ENCODE assay signal across 17 cellular contexts in the genomic region with DNA sequence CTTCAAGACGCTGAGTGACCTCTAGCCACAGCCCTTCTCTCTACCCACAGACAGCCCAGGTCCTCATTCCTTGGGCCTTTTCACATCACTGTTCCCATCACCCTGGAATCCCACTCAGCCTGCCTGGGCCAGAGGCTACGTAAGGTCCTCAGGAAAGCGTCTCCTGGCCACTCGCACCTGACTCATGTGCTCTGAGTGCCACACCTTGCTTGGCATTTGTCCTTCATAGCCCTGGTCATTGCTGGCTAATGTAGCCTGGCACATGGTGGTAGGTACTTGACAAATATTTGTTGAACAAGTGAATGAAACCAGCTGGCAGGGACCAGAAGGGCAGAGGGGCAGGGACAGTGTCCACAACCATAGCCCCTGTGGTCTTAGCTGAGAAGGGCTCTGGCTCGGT. TPM values are rescaled to one million over a fixed set of nuclear protein-coding genes. Genes with fewer than 3 reads are reported as not detected.
DNase-seq lines count a peak whose midpoint lies in the region; ATAC-seq and TF ChIP-seq lines count a peak whose summit lies in the region.
"Had no signal": no experiment of that assay in that cellular context is flagged by ENCODE, and none has a peak within 500 bp of the region (broad histone marks: within the 10 kb centered on the region; RNA-seq: fewer than 3 reads in every experiment).

No MANE protein-coding gene starts in this region.

- no peaks in the 10 kb centered on the region for H3K36me3 ChIP-seq in CD8-positive, alpha-beta memory T cell (ENCODE audit: insufficient read depth, low read length)
- no peaks in the 10 kb centered on the region for H3K36me3 ChIP-seq in neural progenitor cell
- H3K36me3 ChIP-seq in tibial nerve: no peaks in the 10 kb centered on the region
- H3K36me3 ChIP-seq: uterus had no signal

- TF ChIP-seq CTCF in neural progenitor cell (IDR thresholded peaks at IDR 0.05): no peak
- TF ChIP-seq CTCF in tibial nerve (IDR thresholded peaks at IDR 0.05): no peak

- POLR2A ChIA-PET in CD8-positive, alpha-beta memory T cell (lab: Charles Lee): no interaction called here

- TF ChIP-seq POLR2A in tibial nerve (IDR thresholded peaks at IDR 0.05): no peak

- H3K27ac Mint-ChIP-seq in CD8-positive, alpha-beta memory T cell: peak overlapping the region; percentile 16 to 88 (median 66)
- peak overlapping the region; percentile 27 for H3K27ac Mint-ChIP-seq in central memory CD8-positive, alpha-beta T cell (ENCODE audit: low read depth)
- H3K27ac Mint-ChIP-seq in neural progenitor cell: peak overlapping the region; percentile 38

- H3K27ac ChIP-seq in CD8-positive, alpha-beta memory T cell (ENCODE audit: low read depth, low read length): no peak overlapping the region
- H3K27ac ChIP-seq in neural progenitor cell (no peak overlapping the region), tibial nerve (no peak overlapping the region)
- H3K27ac ChIP-seq: uterus had no signal

- H3K27me3 Mint-ChIP-seq in CD8-positive, alpha-beta memory T cell: no peaks in the 10 kb centered on the region
- H3K27me3 Mint-ChIP-seq in central memory CD8-positive, alpha-beta T cell: no peaks in the 10 kb centered on the region
- peaks cover 9% of the 10 kb centered on the region for H3K27me3 Mint-ChIP-seq in neural progenitor cell (ENCODE audit: insufficient read depth, low read depth)

- no peak for TF ChIP-seq EP300 in tibial nerve (IDR thresholded peaks at IDR 0.05)

- peaks cover 0 to 18% (median 9%) of the 10 kb centered on the region in 3 donors for H3K36me3 Mint-ChIP-seq in CD8-positive, alpha-beta memory T cell
- peaks cover 4% of the 10 kb centered on the region for H3K36me3 Mint-ChIP-seq in central memory CD8-positive, alpha-beta T cell (ENCODE audit: insufficient read depth)
- peaks cover 3% of the 10 kb centered on the region for H3K36me3 Mint-ChIP-seq in neural progenitor cell

- H2AFZ ChIP-seq in neural progenitor cell (replicated peaks): no peak overlapping the region

- H3K27me3 ChIP-seq in CD8-positive, alpha-beta memory T cell (ENCODE audit: insufficient read depth, low read length, poor library complexity, severe bottlenecking): no peaks in the 10 kb centered on the region
- H3K27me3 ChIP-seq in neural progenitor cell (no peaks in the 10 kb centered on the region), tibial nerve (no peaks in the 10 kb centered on the region)
- H3K27me3 ChIP-seq: uterus had no signal

- H3F3A ChIP-seq in neural progenitor cell (ENCODE audit: low read depth): no peaks in the 10 kb centered on the region

- WGBS in tibial nerve, 2 donors: 87 to 93% methylated on average over 5 of the region's 5 CpGs

- H3K9me3 ChIP-seq in CD8-positive, alpha-beta memory T cell (ENCODE audit: low read length): no peaks in the 10 kb centered on the region
- H3K9me3 ChIP-seq in neural progenitor cell (ENCODE audit: low read depth) (no peaks in the 10 kb centered on the region), tibial nerve (no peaks in the 10 kb centered on the region)
- H3K9me3 ChIP-seq: uterus had no signal

- H3K4me2 ChIP-seq in neural progenitor cell: no peak overlapping the region

- H3K4me1 Mint-ChIP-seq in CD8-positive, alpha-beta memory T cell: peaks cover 25 to 47% (median 31%) of the 10 kb centered on the region in 3 donors
- peaks cover 51% of the 10 kb centered on the region for H3K4me1 Mint-ChIP-seq in central memory CD8-positive, alpha-beta T cell
- H3K4me1 Mint-ChIP-seq in neural progenitor cell: peaks cover 13% of the 10 kb centered on the region

- no peak overlapping the region for H3K4me3 ChIP-seq in CD8-positive, alpha-beta memory T cell (ENCODE audit: low read length)
- H3K4me3 ChIP-seq in neural progenitor cell: no peak overlapping the region
- H3K4me3 ChIP-seq in tibial nerve: no peak overlapping the region
- H3K4me3 ChIP-seq: K562, uterus had no signal

- no peak for ATAC-seq in central memory CD8-positive, alpha-beta T cell (replicated peaks; ENCODE audit: extremely low read depth, poor library complexity, severe bottlenecking)
- ATAC-seq in GM18517 (IDR thresholded peaks at IDR 0.05; ENCODE audit: unreplicated experiment): no peak

- no peak for DNase-seq in CD8-positive, alpha-beta memory T cell
- peak; percentile 46 for DNase-seq in HT-29 (ENCODE audit: low spot score)
- no peak for DNase-seq in central memory CD8-positive, alpha-beta T cell (ENCODE audit: low spot score in 2 of 2)
- DNase-seq in neural progenitor cell (ENCODE audit: low spot score): no peak
- no peak for DNase-seq in tibial nerve (ENCODE audit: low spot score in 2 of 2)
- DNase-seq in NCI-H1105 treated with DMSO at 0.1 percent for 48 hours (lab: John Stamatoyannopoulos, UW): no peak
- DNase-seq: activated CD4-positive, alpha-beta T cell treated with anti-CD3 and anti-CD28 coated beads for 48 hours; COR-L47; effector CD8-positive, alpha-beta T cell; GDM1; NCI-H146; NCI-H526; stimulated activated CD4-positive, alpha-beta T cell treated with anti-CD3 and anti-CD28 coated beads, Interleukin-1b, Interleukin-23, amount 100 ng/mL, for 48 hours; uterus had no signal

- CTCF ChIA-PET in CD8-positive, alpha-beta memory T cell (lab: Charles Lee): no interaction called here

- no peak overlapping the region for H3K9ac ChIP-seq in neural progenitor cell

- no peaks in the 10 kb centered on the region for H3K79me2 ChIP-seq in neural progenitor cell (ENCODE audit: low read depth)

- no peaks in the 10 kb centered on the region for H4K20me1 ChIP-seq in neural progenitor cell (ENCODE audit: low read depth)

- no peaks in the 10 kb centered on the region for H3K4me1 ChIP-seq in CD8-positive, alpha-beta memory T cell (ENCODE audit: insufficient read depth, low read length)
- H3K4me1 ChIP-seq in neural progenitor cell: no peaks in the 10 kb centered on the region
- peaks cover 0 to 6% (median 0%) of the 10 kb centered on the region in 4 donors for H3K4me1 ChIP-seq in tibial nerve
- H3K4me1 ChIP-seq: uterus had no signal

- H3K9me3 Mint-ChIP-seq in CD8-positive, alpha-beta memory T cell: no peaks in the 10 kb centered on the region
- H3K9me3 Mint-ChIP-seq in central memory CD8-positive, alpha-beta T cell: no peaks in the 10 kb centered on the region
- H3K9me3 Mint-ChIP-seq in neural progenitor cell: no peaks in the 10 kb centered on the region
- H3K9me3 Mint-ChIP-seq: activated T-helper 2 cell treated with anti-CD3 and anti-CD28 coated beads, Interferon-gamma antibody, Interleukin-2, Interleukin-4, amounts not matched to agents 10 μg/mL and 5 μg/mL and 100 μg/mL, durations not matched to agents 14 hours and 24 hours and 36 hours had no signal

- H3K4me3 Mint-ChIP-seq in CD8-positive, alpha-beta memory T cell: no peak overlapping the region
- no peak overlapping the region for H3K4me3 Mint-ChIP-seq in central memory CD8-positive, alpha-beta T cell
- no peak overlapping the region for H3K4me3 Mint-ChIP-seq in neural progenitor cell

RNA-seq across cellular contexts. Expression of gene FANCE, which starts 50.6 kb away (rescaled TPM):
- total RNA-seq in CD8-positive, alpha-beta memory T cell: 10 to 100 TPM; 23.6 to 27.5 TPM
- polyA plus RNA-seq in CD8-positive, alpha-beta memory T cell: 6.5 TPM
- 7.4 and 8.6 TPM in 2 replicates for total RNA-seq in HT-29 (2014; rRNA removed; shearing (Covaris generic))
- total RNA-seq in neural progenitor cell (ENCODE audit: low replicate concordance) (9.3 and 23.9 TPM in 2 replicates), tibial nerve (1 to 10 TPM; 8.1 to 9.6 (median 8.4) TPM)

RNA-seq across cellular contexts. Expression of gene PPARD, which starts 59.2 kb away (rescaled TPM):
- total RNA-seq in CD8-positive, alpha-beta memory T cell: 10 to 100 TPM; 14.8 to 16.2 TPM
- 7.7 TPM for polyA plus RNA-seq in CD8-positive, alpha-beta memory T cell
- total RNA-seq in HT-29 (2014; rRNA removed; shearing (Covaris generic)): 10.1 and 13.7 TPM in 2 replicates
- total RNA-seq in neural progenitor cell (ENCODE audit: low replicate concordance) (4.9 and 8.2 TPM in 2 replicates), tibial nerve (10 to 100 TPM; 10.0 to 15.3 (median 13.0) TPM)
